In the genomic region with DNA sequence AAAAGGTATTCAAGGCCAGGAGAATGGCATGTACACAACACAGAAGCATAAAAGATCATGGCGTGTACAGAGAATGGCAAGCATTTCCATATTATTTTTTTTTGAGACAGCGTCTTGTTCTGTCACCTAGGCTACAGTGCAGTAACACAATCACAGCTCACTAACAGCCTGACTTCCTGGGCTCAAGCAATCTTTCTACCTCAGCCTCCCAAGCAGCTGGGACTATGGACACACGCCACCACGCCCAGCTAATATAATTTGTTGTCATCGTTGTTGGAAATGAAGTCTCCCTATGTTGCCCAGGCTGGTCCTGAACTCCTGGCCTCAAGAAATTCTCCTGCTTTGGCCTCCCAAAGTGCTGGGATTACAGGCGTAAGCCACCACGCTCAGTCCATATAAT, we compare ENCODE assay signal across 29 cellular contexts.
"Had no signal": no experiment of that assay in that cellular context is flagged by ENCODE, and none has a peak within 500 bp of the region (broad histone marks: within the 10 kb centered on the region; RNA-seq: fewer than 3 reads in every experiment).

No MANE protein-coding gene starts in this region.

- FAIRE-seq: colon, endometrium, endothelial cell of umbilical vein, frontal cortex had no signal

- H3K4me1 ChIP-seq: colonic mucosa, esophagus muscularis mucosa, esophagus squamous epithelium, foreskin keratinocyte, gastrocnemius medialis, gastroesophageal sphincter, heart left ventricle, heart right ventricle had no signal

- H3K4me3 Mint-ChIP-seq: dendritic cell treated with granulocyte-macrophage colony-stimulating factor and Interleukin-4, amounts not matched to agents 40 ng/mL and 50 ng/mL, for 4 days; effector memory CD8-positive, alpha-beta T cell; endodermal cell had no signal

- H3K27me3 ChIP-seq: colonic mucosa, dorsolateral prefrontal cortex, esophagus muscularis mucosa, esophagus squamous epithelium, foreskin keratinocyte, gastrocnemius medialis, gastroesophageal sphincter, heart left ventricle, heart right ventricle had no signal

- H3K27ac Mint-ChIP-seq: dendritic cell treated with granulocyte-macrophage colony-stimulating factor and Interleukin-4, amounts not matched to agents 40 ng/mL and 50 ng/mL, for 4 days; endodermal cell had no signal

- H3K4me1 Mint-ChIP-seq: endodermal cell had no signal

- H3K4me3 ChIP-seq: colonic mucosa, coronary artery, dorsolateral prefrontal cortex, esophagus muscularis mucosa, esophagus squamous epithelium, gastrocnemius medialis, gastroesophageal sphincter, heart left ventricle, heart right ventricle had no signal

- H3K9me3 Mint-ChIP-seq: dendritic cell treated with granulocyte-macrophage colony-stimulating factor and Interleukin-4, amounts not matched to agents 40 ng/mL and 50 ng/mL, for 4 days; effector memory CD8-positive, alpha-beta T cell; endodermal cell had no signal

- H3K27ac ChIP-seq: colonic mucosa, coronary artery, dorsolateral prefrontal cortex, epithelial cell of prostate, esophagus muscularis mucosa, esophagus squamous epithelium, foreskin keratinocyte, gastrocnemius medialis, gastroesophageal sphincter, heart left ventricle, heart right ventricle had no signal

- H3K27me3 Mint-ChIP-seq: dendritic cell treated with granulocyte-macrophage colony-stimulating factor and Interleukin-4, amounts not matched to agents 40 ng/mL and 50 ng/mL, for 4 days; effector memory CD8-positive, alpha-beta T cell had no signal

- H3K9me3 ChIP-seq: colonic mucosa, esophagus muscularis mucosa, esophagus squamous epithelium, gastrocnemius medialis, gastroesophageal sphincter, heart left ventricle, heart right ventricle had no signal

- DNase-seq: colonic mucosa; cortex of kidney; dermis blood vessel endothelial cell; dorsolateral prefrontal cortex; effector CD4-positive, alpha-beta T cell; effector CD8-positive, alpha-beta T cell; effector memory CD4-positive, alpha-beta T cell; effector memory CD8-positive, alpha-beta T cell; endodermal cell; erythroblast; esophagus squamous epithelium; foreskin fibroblast; foreskin keratinocyte; foreskin melanocyte; gastrocnemius medialis; glutamatergic neuron; head of caudate nucleus; heart left ventricle; heart right ventricle had no signal

- ATAC-seq: effector memory CD8-positive, alpha-beta T cell; esophagus mucosa; foreskin keratinocyte; gastrocnemius medialis; gastroesophageal sphincter; heart left ventricle; heart right ventricle had no signal
